Comparison of ENCODE assay signal across 8 cellular contexts in the genomic region with DNA sequence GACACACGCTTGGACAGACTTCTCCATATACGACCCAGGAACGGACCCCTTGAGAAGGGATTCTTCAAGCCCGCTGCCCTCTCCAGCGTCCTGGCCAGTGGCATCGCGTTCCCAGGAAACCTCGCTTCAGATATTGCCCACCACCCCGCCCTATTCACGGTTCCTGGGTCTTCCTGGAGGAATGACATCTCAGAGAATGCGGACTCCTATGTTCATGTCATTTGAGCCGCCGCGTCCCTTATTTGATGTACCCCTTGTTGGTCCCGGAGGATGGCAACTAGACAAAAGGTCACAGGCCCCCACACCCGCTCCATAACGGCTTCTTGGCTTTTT. TPM values are rescaled to one million over a fixed set of nuclear protein-coding genes. Genes with fewer than 3 reads are reported as not detected.
DNase-seq lines count a peak whose midpoint lies in the region; ATAC-seq and TF ChIP-seq lines count a peak whose summit lies in the region.

No MANE protein-coding gene starts in this region.

- H3K9ac ChIP-seq in ES-I3 (ENCODE audit: low read depth, low read length): peak overlapping the region; percentile 71
- H3K9ac ChIP-seq in neural progenitor cell: no peak overlapping the region

- intact Hi-C loops in OCI-LY7 (cut with micrococcal nuclease; ENCODE audit: unreplicated experiment): no loop called here

- TF ChIP-seq CTCF in OCI-LY7 (conservative IDR thresholded peaks at IDR 0.05; ENCODE audit: low read length): no peak
- no peak for TF ChIP-seq CTCF in neural progenitor cell (IDR thresholded peaks at IDR 0.05)

- no peaks in the 10 kb centered on the region for H3K36me3 ChIP-seq in ES-I3 (ENCODE audit: insufficient read depth, low read length)
- peaks cover 2% of the 10 kb centered on the region; the same call in 1 of the 2 replicates for H3K36me3 ChIP-seq in OCI-LY7 (ENCODE audit: insufficient read depth, low read length)
- H3K36me3 ChIP-seq in neural progenitor cell: no peaks in the 10 kb centered on the region

- peak overlapping the region; percentile 92 to 94 for H3K27ac Mint-ChIP-seq in effector memory CD8-positive, alpha-beta T cell
- H3K27ac Mint-ChIP-seq in neural progenitor cell: peak overlapping the region; percentile 16

- H3K4me3 Mint-ChIP-seq in effector memory CD8-positive, alpha-beta T cell: peak overlapping the region; percentile 87 to 92
- peak overlapping the region; percentile 98 for H3K4me3 Mint-ChIP-seq in neural progenitor cell

- H3K27me3 ChIP-seq in neural progenitor cell: peaks cover 42% of the 10 kb centered on the region

- H2AFZ ChIP-seq in OCI-LY7 (ENCODE audit: low read length) (peak overlapping the region; percentile 84), neural progenitor cell (replicated peaks) (peak overlapping the region; percentile 97)

- POLR2A ChIA-PET in OCI-LY7 (lab: Charles Lee): interaction anchor here (0.9 to 2.7 kb wide), 9 partner anchors 10 to 200 kb away, joined by 3 to 11 read pairs (median 3); a partner anchor contains a TSS

- no peaks in the 10 kb centered on the region for H3K9me3 Mint-ChIP-seq in effector memory CD8-positive, alpha-beta T cell
- no peaks in the 10 kb centered on the region for H3K9me3 Mint-ChIP-seq in neural progenitor cell

- BruUV-seq in OCI-LY7 (replicated peaks; lab: Mats Ljungman, UMichigan): TSS peak; percentile 63

- no peak overlapping the region for H3K27ac ChIP-seq in OCI-LY7 (ENCODE audit: low read depth, low read length, poor library complexity, severe bottlenecking)
- H3K27ac ChIP-seq in neural progenitor cell: no peak overlapping the region

- H4K20me1 ChIP-seq in OCI-LY7 (ENCODE audit: insufficient read depth, low read length): peaks cover 22% of the 10 kb centered on the region
- peaks cover 13% of the 10 kb centered on the region for H4K20me1 ChIP-seq in neural progenitor cell (ENCODE audit: low read depth)

- H3K4me1 ChIP-seq in ES-I3 (ENCODE audit: insufficient read depth, low read length): peaks cover 6% of the 10 kb centered on the region; the same call in 1 of the 2 replicates
- H3K4me1 ChIP-seq in OCI-LY7 (ENCODE audit: insufficient read depth, low read length, poor library complexity, severe bottlenecking): peaks cover 25% of the 10 kb centered on the region
- H3K4me1 ChIP-seq in neural progenitor cell: peaks cover 4% of the 10 kb centered on the region

- H3K4me1 Mint-ChIP-seq in effector memory CD8-positive, alpha-beta T cell (ENCODE audit: low read depth in 2 of 2): peaks cover 29 to 33% of the 10 kb centered on the region in 2 donors
- H3K4me1 Mint-ChIP-seq in neural progenitor cell: peaks cover 19% of the 10 kb centered on the region

- H3K36me3 Mint-ChIP-seq in effector memory CD8-positive, alpha-beta T cell (ENCODE audit: insufficient read depth): peaks cover 13% of the 10 kb centered on the region
- no peaks in the 10 kb centered on the region for H3K36me3 Mint-ChIP-seq in neural progenitor cell

- peaks cover 4% of the 10 kb centered on the region for H3F3A ChIP-seq in neural progenitor cell (ENCODE audit: low read depth)

- ATAC-seq in effector memory CD8-positive, alpha-beta T cell (replicated peaks): no peak

- H3K9me3 ChIP-seq in ES-I3 (ENCODE audit: control insufficient read depth, insufficient read depth, low read length) (no peaks in the 10 kb centered on the region), OCI-LY7 (ENCODE audit: low read length) (no peaks in the 10 kb centered on the region), neural progenitor cell (ENCODE audit: low read depth) (no peaks in the 10 kb centered on the region)

- DNase-seq in OCI-LY7 (ENCODE audit: low spot score) (no peak), neural progenitor cell (ENCODE audit: low spot score) (peak; percentile 52), GDM1 (lab: John Stamatoyannopoulos, UW) (no peak), GM03348 (ENCODE audit: low spot score) (no peak), mesenteric fat pad (ENCODE audit: low spot score) (no peak), A172 (ENCODE audit: low spot score) (no peak)
- no peak for DNase-seq in effector memory CD8-positive, alpha-beta T cell

- H3K4me2 ChIP-seq in OCI-LY7 (ENCODE audit: low read length) (peak overlapping the region; percentile 100), neural progenitor cell (peak overlapping the region; percentile 93)

- H3K79me2 ChIP-seq in OCI-LY7 (ENCODE audit: insufficient read depth, low read depth, low read length) (peaks cover 43% of the 10 kb centered on the region), neural progenitor cell (ENCODE audit: low read depth) (peaks cover 34% of the 10 kb centered on the region)

- peaks cover 0 to 10% of the 10 kb centered on the region in 2 donors for H3K27me3 Mint-ChIP-seq in effector memory CD8-positive, alpha-beta T cell
- peaks cover 10% of the 10 kb centered on the region for H3K27me3 Mint-ChIP-seq in neural progenitor cell (ENCODE audit: insufficient read depth, low read depth)

- H3K9me2 ChIP-seq in OCI-LY7 (ENCODE audit: insufficient read depth, low read length): no peaks in the 10 kb centered on the region

- CTCF ChIA-PET in OCI-LY7 (lab: Charles Lee; ENCODE audit: unreplicated experiment): interaction anchor here (1.0 to 1.6 kb wide), 3 partner anchors 11 to 199 kb away, joined by 3 to 12 read pairs (median 3); no protein-coding TSS in a partner anchor

- H3K4me3 ChIP-seq in OCI-LY7 (ENCODE audit: low read depth, low read length, poor library complexity, severe bottlenecking): peak overlapping the region; percentile 100
- H3K4me3 ChIP-seq in neural progenitor cell: peak overlapping the region; percentile 97

RNA-seq across cellular contexts. Expression of a gene that starts 0.6 kb away (rescaled TPM):
- 25.6 and 28.2 TPM in 2 replicates for total RNA-seq in OCI-LY7 (2014; rRNA removed; shearing (Covaris generic))
- 50.0 and 53.8 TPM in 2 replicates for total RNA-seq in OCI-LY7 (2022)
- 17.2 and 21.0 TPM in 2 replicates for total RNA-seq in neural progenitor cell (ENCODE audit: low replicate concordance)
- total RNA-seq in mesenteric fat pad: 40.1 TPM
- total RNA-seq in A172 (2014; rRNA removed; shearing (Covaris generic)): 15.0 and 21.8 TPM in 2 replicates
